Comparison of ENCODE assay signal across 23 cellular contexts in the genomic region with DNA sequence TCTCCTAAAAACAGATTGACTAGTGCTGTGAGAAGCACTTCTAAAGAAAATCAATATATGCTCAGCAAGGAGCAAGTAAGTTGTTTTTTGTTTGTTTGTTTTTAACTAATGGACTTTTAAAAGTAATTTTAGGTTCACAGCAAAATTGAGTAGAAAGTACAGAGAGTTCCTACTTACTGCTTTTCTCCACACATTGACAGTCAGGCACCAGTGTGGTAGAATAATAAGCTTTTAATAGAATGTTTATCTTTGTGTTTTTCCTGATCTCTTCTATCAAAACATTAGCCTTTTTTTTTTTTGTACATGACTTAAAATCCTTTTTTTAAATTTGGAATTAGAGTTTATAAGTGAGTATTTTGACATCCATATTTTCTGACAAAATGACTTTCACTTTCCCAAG. TPM values are rescaled to one million over a fixed set of nuclear protein-coding genes. Genes with fewer than 3 reads are reported as not detected.
DNase-seq lines count a peak whose midpoint lies in the region; ATAC-seq, FAIRE-seq and TF ChIP-seq lines count a peak whose summit lies in the region.
"Had no signal": no experiment of that assay in that cellular context is flagged by ENCODE, and none has a peak within 500 bp of the region (broad histone marks: within the 10 kb centered on the region; RNA-seq: fewer than 3 reads in every experiment).

No MANE protein-coding gene starts in this region.

- TF ChIP-seq POLR2A in spleen (IDR thresholded peaks at IDR 0.05) = no peak

- intact Hi-C loops in spleen (cut with DNase I; ENCODE audit: low total_unique reads) = loop anchor here (10.0 kb wide), 1 partner anchor 202 kb away; no protein-coding TSS in a partner anchor

- H3K4me3 Mint-ChIP-seq in effector memory CD8-positive, alpha-beta T cell = no peak overlapping the region
- H3K4me3 Mint-ChIP-seq: activated CD4-positive, alpha-beta memory T cell treated with anti-CD3 and anti-CD28 coated beads for 36 hours; neural progenitor cell; T-helper 17 cell had no signal

- no peak for DNase-seq in brain microvascular endothelial cell
- DNase-seq in spleen = no peak
- DNase-seq in effector memory CD8-positive, alpha-beta T cell = no peak
- DNase-seq in stimulated activated CD4-positive, alpha-beta T cell treated with anti-CD3 and anti-CD28 coated beads, Interleukin-2, amount 100 ng/mL, for 24 hours = no peak
- DNase-seq: ACHN; activated CD4-positive, alpha-beta memory T cell treated with anti-CD3 and anti-CD28 coated beads for 36 hours; activated naive CD4-positive, alpha-beta T cell treated with Interleukin-2 at 50 U/mL for 16 hours; anterior cingulate cortex; C1 segment of cervical spinal cord; cerebellar nuclear complex; GDM1; kidney glomerular epithelial cell; NCI-H1694 treated with DMSO at 0.1 percent for 48 hours; NCI-H774; stimulated activated naive CD4-positive, alpha-beta T cell treated with Interleukin-2 at 50 U/mL for 16 hours; T-helper 17 cell; WERI-Rb-1 had no signal

- in situ Hi-C loops in brain microvascular endothelial cell (cut with HindIII; ENCODE audit: low pct_ligation_motif_present, low sequenced_read_pairs) = no loop called here

- H3K4me3 ChIP-seq in ACC112 (ENCODE audit: low read depth, low read length) (peak overlapping the region; percentile 38), brain microvascular endothelial cell (ENCODE audit: low read depth, low read length) (no peak overlapping the region), spleen (no peak overlapping the region)
- H3K4me3 ChIP-seq: neural progenitor cell, SJSA1 had no signal

- H2AFZ ChIP-seq in ACC112 (ENCODE audit: low read length, unreplicated experiment) = peak overlapping the region; percentile 68
- H2AFZ ChIP-seq: neural progenitor cell had no signal

- FAIRE-seq in islet of Langerhans (lab: Jason Lieb, UNC) = peak; percentile 75

- H3K27me3 ChIP-seq in ACC112 (ENCODE audit: insufficient read depth, low read length) = no peaks in the 10 kb centered on the region
- no peaks in the 10 kb centered on the region for H3K27me3 ChIP-seq in brain microvascular endothelial cell (replicated peaks)
- H3K27me3 ChIP-seq in spleen (replicated peaks in 1 of 7) = no peaks in the 10 kb centered on the region
- H3K27me3 ChIP-seq: neural progenitor cell, SJSA1 had no signal

- no peaks in the 10 kb centered on the region for H3K36me3 ChIP-seq in ACC112 (ENCODE audit: insufficient read depth, low read length)
- peaks cover 4% of the 10 kb centered on the region for H3K36me3 ChIP-seq in brain microvascular endothelial cell (replicated peaks)
- peaks cover 0 to 35% (median 17%) of the 10 kb centered on the region in 6 donors for H3K36me3 ChIP-seq in spleen

- peak overlapping the region; percentile 76 for H3K27ac ChIP-seq in ACC112 (ENCODE audit: low read depth, low read length)
- H3K27ac ChIP-seq in brain microvascular endothelial cell = peak overlapping the region; percentile 59
- H3K27ac ChIP-seq in spleen = peak overlapping the region in 6 of 8 donors; percentile 16 to 60 (median 41)
- H3K27ac ChIP-seq: neural progenitor cell, SJSA1, WERI-Rb-1 had no signal

- H3K9me3 Mint-ChIP-seq in effector memory CD8-positive, alpha-beta T cell = no peaks in the 10 kb centered on the region
- H3K9me3 Mint-ChIP-seq: activated CD4-positive, alpha-beta memory T cell treated with anti-CD3 and anti-CD28 coated beads for 36 hours had no signal

- TF ChIP-seq CTCF in brain microvascular endothelial cell (IDR thresholded peaks at IDR 0.05; ENCODE audit: low read depth, low read length, missing control alignments) (no peak), spleen (IDR thresholded peaks at IDR 0.05 in 8 of 11, conservative IDR thresholded peaks at IDR 0.05 in 3 of 11) (no peak)

- H3K27me3 Mint-ChIP-seq in effector memory CD8-positive, alpha-beta T cell = no peaks in the 10 kb centered on the region
- H3K27me3 Mint-ChIP-seq: activated CD4-positive, alpha-beta memory T cell treated with anti-CD3 and anti-CD28 coated beads for 36 hours; T-helper 17 cell had no signal

- no peak for ATAC-seq in HG02610 (IDR thresholded peaks at IDR 0.05; ENCODE audit: unreplicated experiment)
- no peak for ATAC-seq in GM19351 (IDR thresholded peaks at IDR 0.05; ENCODE audit: unreplicated experiment)
- no peak for ATAC-seq in effector memory CD8-positive, alpha-beta T cell (replicated peaks)
- ATAC-seq: T-helper 17 cell had no signal

- peaks cover 2% of the 10 kb centered on the region for H3K36me3 Mint-ChIP-seq in effector memory CD8-positive, alpha-beta T cell (ENCODE audit: insufficient read depth)

- peaks cover 3% of the 10 kb centered on the region for H3K79me2 ChIP-seq in ACC112 (ENCODE audit: control insufficient read depth, insufficient read depth, low read length, unreplicated experiment)

- H3K4me1 ChIP-seq in ACC112 (ENCODE audit: control insufficient read depth, insufficient read depth, low read length, unreplicated experiment) (peaks cover 16% of the 10 kb centered on the region), spleen (peaks cover 0 to 20% (median 0%) of the 10 kb centered on the region in 6 donors)

- H3K4me1 Mint-ChIP-seq in effector memory CD8-positive, alpha-beta T cell (ENCODE audit: low read depth in 2 of 2) = peaks cover 9 to 24% of the 10 kb centered on the region in 2 donors
- H3K4me1 Mint-ChIP-seq: neural progenitor cell had no signal

- H3K27ac Mint-ChIP-seq in effector memory CD8-positive, alpha-beta T cell = no peak overlapping the region
- H3K27ac Mint-ChIP-seq: activated CD4-positive, alpha-beta memory T cell treated with anti-CD3 and anti-CD28 coated beads for 36 hours; neural progenitor cell had no signal

- peaks cover 0 to 10% (median 3%) of the 10 kb centered on the region in 8 donors for H3K9me3 ChIP-seq in spleen
- H3K9me3 ChIP-seq: SJSA1 had no signal

RNA-seq across cellular contexts. Expression of gene MINPP1, which starts 28.0 kb away (rescaled TPM):
- total RNA-seq in spleen = 10 to 100 TPM in 6 of 7 donors, 1 to 10 TPM in 1; 9.7 to 21.3 (median 12.4) TPM
- 1 to 10 TPM; 5.1 to 5.9 (median 5.9) TPM for polyA plus RNA-seq in spleen
